ENCODE assay signal across 1 cellular context in the genomic region with DNA sequence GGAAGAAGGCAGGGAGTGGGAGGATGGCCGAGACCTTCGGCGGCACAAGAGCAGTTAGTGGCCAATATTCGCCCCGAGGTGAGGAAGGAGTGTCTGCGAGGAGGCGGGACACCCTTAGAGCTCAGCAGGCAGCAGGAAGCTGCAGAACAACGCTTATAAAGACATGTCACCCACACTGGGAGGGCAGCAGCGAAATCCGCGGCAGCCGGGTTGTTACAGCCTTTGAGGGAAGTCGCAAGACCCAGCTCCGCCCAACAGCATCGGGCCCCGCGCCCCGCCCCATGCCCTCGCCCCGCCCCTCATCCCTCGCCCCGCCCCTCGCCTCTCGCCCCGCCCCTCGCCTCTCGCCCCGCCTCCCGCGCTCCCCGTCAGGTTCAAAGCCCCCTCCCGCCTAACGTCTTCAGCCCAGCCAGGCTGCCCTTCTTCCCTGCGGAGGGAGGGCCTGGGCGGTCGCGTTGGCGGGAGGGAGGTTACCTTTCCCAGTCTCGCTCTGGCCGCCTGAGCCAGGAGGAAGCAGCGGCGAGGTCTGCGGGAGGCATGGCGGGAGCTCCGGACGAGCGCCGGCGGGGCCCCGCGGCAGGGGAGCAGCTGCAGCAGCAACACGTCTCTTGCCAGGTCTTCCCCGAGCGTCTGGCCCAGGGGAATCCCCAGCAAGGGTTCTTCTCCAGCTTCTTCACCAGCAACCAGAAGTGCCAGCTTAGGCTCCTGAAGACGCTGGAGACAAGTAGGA.
TF ChIP-seq lines count a peak whose summit lies in the region.

A gene with protein sequence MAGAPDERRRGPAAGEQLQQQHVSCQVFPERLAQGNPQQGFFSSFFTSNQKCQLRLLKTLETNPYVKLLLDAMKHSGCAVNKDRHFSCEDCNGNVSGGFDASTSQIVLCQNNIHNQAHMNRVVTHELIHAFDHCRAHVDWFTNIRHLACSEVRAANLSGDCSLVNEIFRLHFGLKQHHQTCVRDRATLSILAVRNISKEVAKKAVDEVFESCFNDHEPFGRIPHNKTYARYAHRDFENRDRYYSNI (plus strand): TSS at position 403 of the 730 bp plus-strand sequence. CDS start 135 bp downstream, at position 538.

TF ChIP-seq in GM12878, 131 proteins besides CTCF, POLR2A, EP300 and RAD21 (continued from another document and continues in another):
- TF ChIP-seq, protein P1, sequence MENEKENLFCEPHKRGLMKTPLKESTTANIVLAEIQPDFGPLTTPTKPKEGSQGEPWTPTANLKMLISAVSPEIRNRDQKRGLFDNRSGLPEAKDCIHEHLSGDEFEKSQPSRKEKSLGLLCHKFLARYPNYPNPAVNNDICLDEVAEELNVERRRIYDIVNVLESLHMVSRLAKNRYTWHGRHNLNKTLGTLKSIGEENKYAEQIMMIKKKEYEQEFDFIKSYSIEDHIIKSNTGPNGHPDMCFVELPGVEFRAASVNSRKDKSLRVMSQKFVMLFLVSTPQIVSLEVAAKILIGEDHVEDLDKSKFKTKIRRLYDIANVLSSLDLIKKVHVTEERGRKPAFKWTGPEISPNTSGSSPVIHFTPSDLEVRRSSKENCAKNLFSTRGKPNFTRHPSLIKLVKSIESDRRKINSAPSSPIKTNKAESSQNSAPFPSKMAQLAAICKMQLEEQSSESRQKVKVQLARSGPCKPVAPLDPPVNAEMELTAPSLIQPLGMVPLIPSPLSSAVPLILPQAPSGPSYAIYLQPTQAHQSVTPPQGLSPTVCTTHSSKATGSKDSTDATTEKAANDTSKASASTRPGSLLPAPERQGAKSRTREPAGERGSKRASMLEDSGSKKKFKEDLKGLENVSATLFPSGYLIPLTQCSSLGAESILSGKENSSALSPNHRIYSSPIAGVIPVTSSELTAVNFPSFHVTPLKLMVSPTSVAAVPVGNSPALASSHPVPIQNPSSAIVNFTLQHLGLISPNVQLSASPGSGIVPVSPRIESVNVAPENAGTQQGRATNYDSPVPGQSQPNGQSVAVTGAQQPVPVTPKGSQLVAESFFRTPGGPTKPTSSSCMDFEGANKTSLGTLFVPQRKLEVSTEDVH (IDR thresholded peaks at IDR 0.05; ENCODE audit: low read depth, partially characterized antibody) = no peak
- TF ChIP-seq CREM (IDR thresholded peaks at IDR 0.05; ENCODE audit: low read depth) = peak; percentile 42; the same call in 1 of the 2 replicates
- no peak for TF ChIP-seq KDM1A (IDR thresholded peaks at IDR 0.05; ENCODE audit: borderline replicate concordance)
- TF ChIP-seq NFYA (IDR thresholded peaks at IDR 0.05; ENCODE audit: borderline replicate concordance, low read depth, low read length) = no peak
- TF ChIP-seq SMAD5 (IDR thresholded peaks at IDR 0.05; ENCODE audit: low read depth) = no peak
- TF ChIP-seq ZZZ3 (IDR thresholded peaks at IDR 0.05; ENCODE audit: control insufficient read depth, insufficient read length, low read depth) = no peak
- peak; percentile 57; the same call in 1 of the 2 replicates for TF ChIP-seq BACH1 (IDR thresholded peaks at IDR 0.05; ENCODE audit: borderline replicate concordance)
- no peak for TF ChIP-seq IRF4 (IDR thresholded peaks at IDR 0.05; ENCODE audit: low read depth, low read length)
- TF ChIP-seq SIN3A (IDR thresholded peaks at IDR 0.05; ENCODE audit: low read depth, low read length) = 0 out of 2 replicates have a peak, but pooled peaks have one; percentile 42
- no peak for TF ChIP-seq ESRRA (IDR thresholded peaks at IDR 0.05; ENCODE audit: low read length)
- TF ChIP-seq NFIC (IDR thresholded peaks at IDR 0.05; ENCODE audit: low read depth, low read length) = no peak
- TF ChIP-seq SMAD1 (IDR thresholded peaks at IDR 0.05; ENCODE audit: low read depth, partially characterized antibody) = peak; percentile 63
- TF ChIP-seq BCL11A (IDR thresholded peaks at IDR 0.05; ENCODE audit: low read depth, low read length) = no peak
- TF ChIP-seq SMC3 (IDR thresholded peaks at IDR 0.05; ENCODE audit: borderline replicate concordance, low read length) = no peak
- no peak; the same call in 1 of the 2 replicates for TF ChIP-seq ZSCAN29 (IDR thresholded peaks at IDR 0.05)
- TF ChIP-seq, protein P2, sequence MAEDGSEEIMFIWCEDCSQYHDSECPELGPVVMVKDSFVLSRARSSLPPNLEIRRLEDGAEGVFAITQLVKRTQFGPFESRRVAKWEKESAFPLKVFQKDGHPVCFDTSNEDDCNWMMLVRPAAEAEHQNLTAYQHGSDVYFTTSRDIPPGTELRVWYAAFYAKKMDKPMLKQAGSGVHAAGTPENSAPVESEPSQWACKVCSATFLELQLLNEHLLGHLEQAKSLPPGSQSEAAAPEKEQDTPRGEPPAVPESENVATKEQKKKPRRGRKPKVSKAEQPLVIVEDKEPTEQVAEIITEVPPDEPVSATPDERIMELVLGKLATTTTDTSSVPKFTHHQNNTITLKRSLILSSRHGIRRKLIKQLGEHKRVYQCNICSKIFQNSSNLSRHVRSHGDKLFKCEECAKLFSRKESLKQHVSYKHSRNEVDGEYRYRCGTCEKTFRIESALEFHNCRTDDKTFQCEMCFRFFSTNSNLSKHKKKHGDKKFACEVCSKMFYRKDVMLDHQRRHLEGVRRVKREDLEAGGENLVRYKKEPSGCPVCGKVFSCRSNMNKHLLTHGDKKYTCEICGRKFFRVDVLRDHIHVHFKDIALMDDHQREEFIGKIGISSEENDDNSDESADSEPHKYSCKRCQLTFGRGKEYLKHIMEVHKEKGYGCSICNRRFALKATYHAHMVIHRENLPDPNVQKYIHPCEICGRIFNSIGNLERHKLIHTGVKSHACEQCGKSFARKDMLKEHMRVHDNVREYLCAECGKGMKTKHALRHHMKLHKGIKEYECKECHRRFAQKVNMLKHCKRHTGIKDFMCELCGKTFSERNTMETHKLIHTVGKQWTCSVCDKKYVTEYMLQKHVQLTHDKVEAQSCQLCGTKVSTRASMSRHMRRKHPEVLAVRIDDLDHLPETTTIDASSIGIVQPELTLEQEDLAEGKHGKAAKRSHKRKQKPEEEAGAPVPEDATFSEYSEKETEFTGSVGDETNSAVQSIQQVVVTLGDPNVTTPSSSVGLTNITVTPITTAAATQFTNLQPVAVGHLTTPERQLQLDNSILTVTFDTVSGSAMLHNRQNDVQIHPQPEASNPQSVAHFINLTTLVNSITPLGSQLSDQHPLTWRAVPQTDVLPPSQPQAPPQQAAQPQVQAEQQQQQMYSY (CRISPR knock-in tag; IDR thresholded peaks at IDR 0.05) = no peak
- peak; percentile 43; the same call in 1 of the 2 replicates for TF ChIP-seq TAF1 (IDR thresholded peaks at IDR 0.05; ENCODE audit: borderline replicate concordance, low read depth, low read length)
- no peak for TF ChIP-seq TCF7 (IDR thresholded peaks at IDR 0.05; ENCODE audit: borderline replicate concordance)
- TF ChIP-seq NBN (IDR thresholded peaks at IDR 0.05) = no peak
- no peak for TF ChIP-seq ETV6 (conservative IDR thresholded peaks at IDR 0.05 in 1 of 2, IDR thresholded peaks at IDR 0.05 in 1 of 2; ENCODE audit: borderline replicate concordance in 1 of 2, low read depth in 1 of 2)
- no peak for TF ChIP-seq EZH2 (IDR thresholded peaks at IDR 0.05; ENCODE audit: borderline replicate concordance, control insufficient read depth, low read depth, low read length)
- no peak for TF ChIP-seq MTA3 (IDR thresholded peaks at IDR 0.05; ENCODE audit: borderline replicate concordance, low read length)
- TF ChIP-seq YY1 (IDR thresholded peaks at IDR 0.05; ENCODE audit: low read depth, low read length) = peak; percentile 78
- TF ChIP-seq MEF2B (IDR thresholded peaks at IDR 0.05; ENCODE audit: partially characterized antibody, poor library complexity, severe bottlenecking) = no peak
- peak; percentile 81 for TF ChIP-seq ZNF687 (IDR thresholded peaks at IDR 0.05)
- TF ChIP-seq FOXK2 (IDR thresholded peaks at IDR 0.05) = no peak
- TF ChIP-seq PAX8 (IDR thresholded peaks at IDR 0.05) = no peak
- no peak for TF ChIP-seq ZNF24 (IDR thresholded peaks at IDR 0.05)
- no peak for TF ChIP-seq RCOR1 (conservative IDR thresholded peaks at IDR 0.05; ENCODE audit: low read depth, low read length)
- peak; percentile 14; the same call in 1 of the 2 replicates for TF ChIP-seq MAX (IDR thresholded peaks at IDR 0.05; ENCODE audit: low read depth, low read length)
- TF ChIP-seq CBX3 (IDR thresholded peaks at IDR 0.05; ENCODE audit: borderline replicate concordance, low read depth) = no peak
- TF ChIP-seq MYB (IDR thresholded peaks at IDR 0.05; ENCODE audit: borderline replicate concordance, low read depth, low read length) = no peak
- TF ChIP-seq YBX1 (IDR thresholded peaks at IDR 0.05) = no peak
- TF ChIP-seq REST (IDR thresholded peaks at IDR 0.05; ENCODE audit: low read depth, low read length) = no peak
- TF ChIP-seq NR2C2 (IDR thresholded peaks at IDR 0.05; ENCODE audit: borderline replicate concordance, control insufficient read depth, insufficient read length, low read depth) = no peak
- peak; percentile 28; the same call in 1 of the 2 replicates for TF ChIP-seq RB1 (IDR thresholded peaks at IDR 0.05; ENCODE audit: borderline replicate concordance)
- no peak for TF ChIP-seq ZNF384 (IDR thresholded peaks at IDR 0.05; ENCODE audit: borderline replicate concordance, low read depth, low read length)
- TF ChIP-seq RAD51 (IDR thresholded peaks at IDR 0.05) = no peak
- peak; percentile 46; the same call in 1 of the 2 replicates for TF ChIP-seq EED (IDR thresholded peaks at IDR 0.05; ENCODE audit: low read depth)
- TF ChIP-seq, protein P3, sequence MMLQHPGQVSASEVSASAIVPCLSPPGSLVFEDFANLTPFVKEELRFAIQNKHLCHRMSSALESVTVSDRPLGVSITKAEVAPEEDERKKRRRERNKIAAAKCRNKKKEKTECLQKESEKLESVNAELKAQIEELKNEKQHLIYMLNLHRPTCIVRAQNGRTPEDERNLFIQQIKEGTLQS (IDR thresholded peaks at IDR 0.05; ENCODE audit: borderline replicate concordance, extremely low read depth, low read depth, low read length) = no peak
- TF ChIP-seq BCL3 (IDR thresholded peaks at IDR 0.05; ENCODE audit: borderline replicate concordance, insufficient read depth, low read depth, low read length, poor library complexity, severe bottlenecking) = no peak
- TF ChIP-seq MTA2 (IDR thresholded peaks at IDR 0.05; ENCODE audit: low read depth) = no peak
- TF ChIP-seq NR2F1 (conservative IDR thresholded peaks at IDR 0.05) = peak; percentile 15; the same call in 1 of the 2 replicates
